ENCODE assay signal across 1 cellular context in the genomic region with DNA sequence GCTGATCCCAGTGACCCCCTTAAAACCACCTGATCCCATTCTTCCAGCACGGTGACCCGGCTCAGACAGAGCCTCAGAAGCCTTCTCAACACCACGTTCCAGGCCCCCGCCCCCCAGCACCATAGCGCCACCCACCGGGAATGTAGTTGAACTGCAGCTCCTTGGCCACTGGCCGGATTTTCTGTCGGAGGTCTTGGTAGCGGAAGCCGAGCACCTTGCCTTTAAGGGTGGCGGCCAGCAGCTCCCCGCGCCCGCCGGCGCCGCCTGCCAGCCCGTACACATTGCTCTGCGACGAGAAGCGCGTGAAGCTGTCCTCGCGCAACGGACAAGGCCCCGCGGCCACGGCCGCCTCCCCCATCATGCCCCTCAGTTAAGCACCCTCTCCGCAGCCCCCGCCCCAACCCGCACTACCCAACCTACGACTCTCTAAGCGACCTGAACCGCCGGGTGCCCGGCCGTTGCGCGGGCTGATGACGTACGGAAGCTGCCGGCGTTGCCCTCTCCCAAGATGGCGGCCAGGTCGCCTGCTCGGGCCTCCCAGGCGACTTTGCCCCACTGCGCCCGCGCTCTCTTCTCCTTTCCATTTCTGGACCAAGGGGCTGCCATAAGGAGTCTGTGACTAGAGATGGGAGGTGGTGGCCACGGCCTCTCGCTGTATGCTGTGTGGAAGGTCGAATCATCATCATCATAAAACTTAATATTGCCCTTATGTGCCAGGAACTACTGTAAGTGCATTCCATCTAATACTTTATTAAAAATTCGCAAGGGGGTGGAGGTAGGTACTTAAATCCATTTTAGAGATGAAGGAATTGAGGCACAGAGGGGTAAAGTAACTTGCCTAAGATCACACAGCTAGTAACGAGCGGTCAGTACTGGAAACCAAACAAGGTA.
TF ChIP-seq lines count a peak whose summit lies in the region.

Gene KPTN, minus strand, starts transcription at position 420 of the 891 bp plus-strand sequence. Its CDS starts 59 bp downstream, at position 361.

TF ChIP-seq in K562, 482 proteins besides CTCF, POLR2A, EP300 and RAD21 (continued from another document and continues in another):
- no peak for TF ChIP-seq MLX (CRISPR knock-in tag; conservative IDR thresholded peaks at IDR 0.05)
- TF ChIP-seq ZBTB11 (CRISPR knock-in tag; IDR thresholded peaks at IDR 0.05) = peak in 1 of 3 experiments; percentile 40; a peak in 2 of 6 replicates
- TF ChIP-seq ZNF217 (CRISPR knock-in tag; IDR thresholded peaks at IDR 0.05) = no peak
- TF ChIP-seq, protein P1, sequence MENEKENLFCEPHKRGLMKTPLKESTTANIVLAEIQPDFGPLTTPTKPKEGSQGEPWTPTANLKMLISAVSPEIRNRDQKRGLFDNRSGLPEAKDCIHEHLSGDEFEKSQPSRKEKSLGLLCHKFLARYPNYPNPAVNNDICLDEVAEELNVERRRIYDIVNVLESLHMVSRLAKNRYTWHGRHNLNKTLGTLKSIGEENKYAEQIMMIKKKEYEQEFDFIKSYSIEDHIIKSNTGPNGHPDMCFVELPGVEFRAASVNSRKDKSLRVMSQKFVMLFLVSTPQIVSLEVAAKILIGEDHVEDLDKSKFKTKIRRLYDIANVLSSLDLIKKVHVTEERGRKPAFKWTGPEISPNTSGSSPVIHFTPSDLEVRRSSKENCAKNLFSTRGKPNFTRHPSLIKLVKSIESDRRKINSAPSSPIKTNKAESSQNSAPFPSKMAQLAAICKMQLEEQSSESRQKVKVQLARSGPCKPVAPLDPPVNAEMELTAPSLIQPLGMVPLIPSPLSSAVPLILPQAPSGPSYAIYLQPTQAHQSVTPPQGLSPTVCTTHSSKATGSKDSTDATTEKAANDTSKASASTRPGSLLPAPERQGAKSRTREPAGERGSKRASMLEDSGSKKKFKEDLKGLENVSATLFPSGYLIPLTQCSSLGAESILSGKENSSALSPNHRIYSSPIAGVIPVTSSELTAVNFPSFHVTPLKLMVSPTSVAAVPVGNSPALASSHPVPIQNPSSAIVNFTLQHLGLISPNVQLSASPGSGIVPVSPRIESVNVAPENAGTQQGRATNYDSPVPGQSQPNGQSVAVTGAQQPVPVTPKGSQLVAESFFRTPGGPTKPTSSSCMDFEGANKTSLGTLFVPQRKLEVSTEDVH (IDR thresholded peaks at IDR 0.05; ENCODE audit: low read depth, partially characterized antibody) = peak; percentile 96
- TF ChIP-seq SMAD1 (IDR thresholded peaks at IDR 0.05; ENCODE audit: low read depth, low read length, partially characterized antibody) = no peak
- TF ChIP-seq, protein P2, sequence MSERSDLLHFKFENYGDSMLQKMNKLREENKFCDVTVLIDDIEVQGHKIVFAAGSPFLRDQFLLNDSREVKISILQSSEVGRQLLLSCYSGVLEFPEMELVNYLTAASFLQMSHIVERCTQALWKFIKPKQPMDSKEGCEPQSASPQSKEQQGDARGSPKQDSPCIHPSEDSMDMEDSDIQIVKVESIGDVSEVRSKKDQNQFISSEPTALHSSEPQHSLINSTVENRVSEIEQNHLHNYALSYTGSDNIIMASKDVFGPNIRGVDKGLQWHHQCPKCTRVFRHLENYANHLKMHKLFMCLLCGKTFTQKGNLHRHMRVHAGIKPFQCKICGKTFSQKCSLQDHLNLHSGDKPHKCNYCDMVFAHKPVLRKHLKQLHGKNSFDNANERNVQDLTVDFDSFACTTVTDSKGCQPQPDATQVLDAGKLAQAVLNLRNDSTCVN (CRISPR knock-in tag; IDR thresholded peaks at IDR 0.05) = no peak; the same call in 1 of the 2 replicates
- no peak for TF ChIP-seq BMI1 (IDR thresholded peaks at IDR 0.05; ENCODE audit: low read length)
- TF ChIP-seq, protein P3, sequence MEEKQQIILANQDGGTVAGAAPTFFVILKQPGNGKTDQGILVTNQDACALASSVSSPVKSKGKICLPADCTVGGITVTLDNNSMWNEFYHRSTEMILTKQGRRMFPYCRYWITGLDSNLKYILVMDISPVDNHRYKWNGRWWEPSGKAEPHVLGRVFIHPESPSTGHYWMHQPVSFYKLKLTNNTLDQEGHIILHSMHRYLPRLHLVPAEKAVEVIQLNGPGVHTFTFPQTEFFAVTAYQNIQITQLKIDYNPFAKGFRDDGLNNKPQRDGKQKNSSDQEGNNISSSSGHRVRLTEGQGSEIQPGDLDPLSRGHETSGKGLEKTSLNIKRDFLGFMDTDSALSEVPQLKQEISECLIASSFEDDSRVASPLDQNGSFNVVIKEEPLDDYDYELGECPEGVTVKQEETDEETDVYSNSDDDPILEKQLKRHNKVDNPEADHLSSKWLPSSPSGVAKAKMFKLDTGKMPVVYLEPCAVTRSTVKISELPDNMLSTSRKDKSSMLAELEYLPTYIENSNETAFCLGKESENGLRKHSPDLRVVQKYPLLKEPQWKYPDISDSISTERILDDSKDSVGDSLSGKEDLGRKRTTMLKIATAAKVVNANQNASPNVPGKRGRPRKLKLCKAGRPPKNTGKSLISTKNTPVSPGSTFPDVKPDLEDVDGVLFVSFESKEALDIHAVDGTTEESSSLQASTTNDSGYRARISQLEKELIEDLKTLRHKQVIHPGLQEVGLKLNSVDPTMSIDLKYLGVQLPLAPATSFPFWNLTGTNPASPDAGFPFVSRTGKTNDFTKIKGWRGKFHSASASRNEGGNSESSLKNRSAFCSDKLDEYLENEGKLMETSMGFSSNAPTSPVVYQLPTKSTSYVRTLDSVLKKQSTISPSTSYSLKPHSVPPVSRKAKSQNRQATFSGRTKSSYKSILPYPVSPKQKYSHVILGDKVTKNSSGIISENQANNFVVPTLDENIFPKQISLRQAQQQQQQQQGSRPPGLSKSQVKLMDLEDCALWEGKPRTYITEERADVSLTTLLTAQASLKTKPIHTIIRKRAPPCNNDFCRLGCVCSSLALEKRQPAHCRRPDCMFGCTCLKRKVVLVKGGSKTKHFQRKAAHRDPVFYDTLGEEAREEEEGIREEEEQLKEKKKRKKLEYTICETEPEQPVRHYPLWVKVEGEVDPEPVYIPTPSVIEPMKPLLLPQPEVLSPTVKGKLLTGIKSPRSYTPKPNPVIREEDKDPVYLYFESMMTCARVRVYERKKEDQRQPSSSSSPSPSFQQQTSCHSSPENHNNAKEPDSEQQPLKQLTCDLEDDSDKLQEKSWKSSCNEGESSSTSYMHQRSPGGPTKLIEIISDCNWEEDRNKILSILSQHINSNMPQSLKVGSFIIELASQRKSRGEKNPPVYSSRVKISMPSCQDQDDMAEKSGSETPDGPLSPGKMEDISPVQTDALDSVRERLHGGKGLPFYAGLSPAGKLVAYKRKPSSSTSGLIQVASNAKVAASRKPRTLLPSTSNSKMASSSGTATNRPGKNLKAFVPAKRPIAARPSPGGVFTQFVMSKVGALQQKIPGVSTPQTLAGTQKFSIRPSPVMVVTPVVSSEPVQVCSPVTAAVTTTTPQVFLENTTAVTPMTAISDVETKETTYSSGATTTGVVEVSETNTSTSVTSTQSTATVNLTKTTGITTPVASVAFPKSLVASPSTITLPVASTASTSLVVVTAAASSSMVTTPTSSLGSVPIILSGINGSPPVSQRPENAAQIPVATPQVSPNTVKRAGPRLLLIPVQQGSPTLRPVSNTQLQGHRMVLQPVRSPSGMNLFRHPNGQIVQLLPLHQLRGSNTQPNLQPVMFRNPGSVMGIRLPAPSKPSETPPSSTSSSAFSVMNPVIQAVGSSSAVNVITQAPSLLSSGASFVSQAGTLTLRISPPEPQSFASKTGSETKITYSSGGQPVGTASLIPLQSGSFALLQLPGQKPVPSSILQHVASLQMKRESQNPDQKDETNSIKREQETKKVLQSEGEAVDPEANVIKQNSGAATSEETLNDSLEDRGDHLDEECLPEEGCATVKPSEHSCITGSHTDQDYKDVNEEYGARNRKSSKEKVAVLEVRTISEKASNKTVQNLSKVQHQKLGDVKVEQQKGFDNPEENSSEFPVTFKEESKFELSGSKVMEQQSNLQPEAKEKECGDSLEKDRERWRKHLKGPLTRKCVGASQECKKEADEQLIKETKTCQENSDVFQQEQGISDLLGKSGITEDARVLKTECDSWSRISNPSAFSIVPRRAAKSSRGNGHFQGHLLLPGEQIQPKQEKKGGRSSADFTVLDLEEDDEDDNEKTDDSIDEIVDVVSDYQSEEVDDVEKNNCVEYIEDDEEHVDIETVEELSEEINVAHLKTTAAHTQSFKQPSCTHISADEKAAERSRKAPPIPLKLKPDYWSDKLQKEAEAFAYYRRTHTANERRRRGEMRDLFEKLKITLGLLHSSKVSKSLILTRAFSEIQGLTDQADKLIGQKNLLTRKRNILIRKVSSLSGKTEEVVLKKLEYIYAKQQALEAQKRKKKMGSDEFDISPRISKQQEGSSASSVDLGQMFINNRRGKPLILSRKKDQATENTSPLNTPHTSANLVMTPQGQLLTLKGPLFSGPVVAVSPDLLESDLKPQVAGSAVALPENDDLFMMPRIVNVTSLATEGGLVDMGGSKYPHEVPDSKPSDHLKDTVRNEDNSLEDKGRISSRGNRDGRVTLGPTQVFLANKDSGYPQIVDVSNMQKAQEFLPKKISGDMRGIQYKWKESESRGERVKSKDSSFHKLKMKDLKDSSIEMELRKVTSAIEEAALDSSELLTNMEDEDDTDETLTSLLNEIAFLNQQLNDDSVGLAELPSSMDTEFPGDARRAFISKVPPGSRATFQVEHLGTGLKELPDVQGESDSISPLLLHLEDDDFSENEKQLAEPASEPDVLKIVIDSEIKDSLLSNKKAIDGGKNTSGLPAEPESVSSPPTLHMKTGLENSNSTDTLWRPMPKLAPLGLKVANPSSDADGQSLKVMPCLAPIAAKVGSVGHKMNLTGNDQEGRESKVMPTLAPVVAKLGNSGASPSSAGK (IDR thresholded peaks at IDR 0.05) = 0 out of 2 replicates have a peak, but pooled peaks have one; percentile 20
- TF ChIP-seq ZNF740 (CRISPR knock-in tag; IDR thresholded peaks at IDR 0.05) = no peak; the same call in 1 of the 2 replicates
- TF ChIP-seq ZNF740 (tag; IDR thresholded peaks at IDR 0.05) = no peak
- peak; percentile 25; the same call in 1 of the 2 replicates for TF ChIP-seq LCOR (CRISPR knock-in tag; IDR thresholded peaks at IDR 0.05)
- TF ChIP-seq SLC30A9 (CRISPR knock-in tag; IDR thresholded peaks at IDR 0.05) = no peak
- 0 out of 2 replicates have a peak, but pooled peaks have one; percentile 21 for TF ChIP-seq NR1H2 (CRISPR knock-in tag; IDR thresholded peaks at IDR 0.05)
- TF ChIP-seq CREM (IDR thresholded peaks at IDR 0.05; ENCODE audit: low read depth) = peak; percentile 99
- TF ChIP-seq EZH2 (IDR thresholded peaks at IDR 0.05; ENCODE audit: borderline replicate concordance, low read depth, low read length) = no peak
- TF ChIP-seq TCF7 (IDR thresholded peaks at IDR 0.05; ENCODE audit: borderline replicate concordance) = 0 out of 2 replicates have a peak, but pooled peaks have one; percentile 26
- TF ChIP-seq PHF21A (IDR thresholded peaks at IDR 0.05; ENCODE audit: borderline replicate concordance, low read depth) = no peak; the same call in 1 of the 2 replicates
- 0 out of 2 replicates have a peak, but pooled peaks have one; percentile 39 for TF ChIP-seq HNRNPL (IDR thresholded peaks at IDR 0.05; ENCODE audit: low read depth, low read length)
- no peak; the same call in 1 of the 2 replicates for TF ChIP-seq ZNF436 (CRISPR knock-in tag; IDR thresholded peaks at IDR 0.05)
- no peak for TF ChIP-seq ZNF644 (tag; IDR thresholded peaks at IDR 0.05; ENCODE audit: low read depth)
- TF ChIP-seq GABPB1 (CRISPR knock-in tag; IDR thresholded peaks at IDR 0.05) = peak; percentile 77; the same call in 1 of the 2 replicates
- 0 out of 2 replicates have a peak, but pooled peaks have one; percentile 66 for TF ChIP-seq RUNX1 (IDR thresholded peaks at IDR 0.05; ENCODE audit: low read depth)
- TF ChIP-seq CEBPB (tag; IDR thresholded peaks at IDR 0.05) = no peak
- TF ChIP-seq ZNF695 (CRISPR knock-in tag; IDR thresholded peaks at IDR 0.05) = no peak
- no peak for TF ChIP-seq IRF1 (CRISPR knock-in tag; IDR thresholded peaks at IDR 0.05; ENCODE audit: borderline replicate concordance)
- TF ChIP-seq, protein P4, sequence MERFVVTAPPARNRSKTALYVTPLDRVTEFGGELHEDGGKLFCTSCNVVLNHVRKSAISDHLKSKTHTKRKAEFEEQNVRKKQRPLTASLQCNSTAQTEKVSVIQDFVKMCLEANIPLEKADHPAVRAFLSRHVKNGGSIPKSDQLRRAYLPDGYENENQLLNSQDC (CRISPR knock-in tag; IDR thresholded peaks at IDR 0.05) = no peak
- no peak for TF ChIP-seq HNRNPUL1 (IDR thresholded peaks at IDR 0.05; ENCODE audit: low read length)
- TF ChIP-seq ZNF232 (CRISPR knock-in tag; IDR thresholded peaks at IDR 0.05) = no peak
- peak; percentile 80 for TF ChIP-seq TEAD4 (IDR thresholded peaks at IDR 0.05; ENCODE audit: low read length)
- TF ChIP-seq TEAD4 (CRISPR knock-in tag; IDR thresholded peaks at IDR 0.05; ENCODE audit: borderline replicate concordance) = peak; percentile 94
